In genomic region chr1:228337711-228338520, GRCh38 we compare ENCODE assay signal across 20 cellular contexts.
DNase-seq lines count a peak whose midpoint lies in the region; ATAC-seq and TF ChIP-seq lines count a peak whose summit lies in the region.
"Had no signal": no experiment of that assay in that cellular context is flagged by ENCODE, and none has a peak within 500 bp of the region (broad histone marks: within the 10 kb centered on the region; RNA-seq: fewer than 3 reads in every experiment).

No MANE protein-coding gene starts in this region.

- no peak overlapping the region for H3K4me3 ChIP-seq in heart left ventricle
- H3K4me3 ChIP-seq in aorta (ENCODE audit: low read length in 2 of 2) = no peak overlapping the region
- no peak overlapping the region for H3K4me3 ChIP-seq in mammary epithelial cell (replicated peaks in 1 of 3; ENCODE audit: insufficient read depth in 1 of 3, low read depth in 2 of 3, low read length in 3 of 3)
- H3K4me3 ChIP-seq: vagina had no signal

- DNase-seq in activated naive CD8-positive, alpha-beta T cell treated with anti-CD3 and anti-CD28 coated beads, Interleukin-2, amount 10 ng/mL, durations not matched to agents 7 days and 5 days = peak; percentile 20
- no peak for DNase-seq in activated naive CD8-positive, alpha-beta T cell treated with anti-CD3 and anti-CD28 coated beads for 36 hours
- peak; percentile 7 to 56 (median 27) for DNase-seq in heart left ventricle
- DNase-seq in osteocyte (ENCODE audit: extremely low spot score, unreplicated experiment) = peak; percentile 81
- peak; percentile 38 to 53 for DNase-seq in aorta
- DNase-seq in mammary epithelial cell = no peak
- DNase-seq in NCI-H1417 (lab: John Stamatoyannopoulos, UW) = no peak
- DNase-seq: activated gamma-delta T cell; amygdala; central memory CD4-positive, alpha-beta T cell; effector CD4-positive, alpha-beta T cell; NCI-H774; PC-3; stimulated activated CD4-positive, alpha-beta T cell treated with anti-CD3 and anti-CD28 coated beads, Interleukin-4, amount 100 ng/mL, for 4 hours had no signal

- intact Hi-C loops in heart left ventricle (cut with DNase I) = no loop called here
- intact Hi-C loops in aorta (cut with DNase I) = no loop called here
- intact Hi-C loops in mammary epithelial cell (cut with micrococcal nuclease) = no loop called here

- H3K9ac ChIP-seq in mammary epithelial cell (ENCODE audit: insufficient read depth, low read length) = no peak overlapping the region

- WGBS in heart left ventricle, 4 donors = 74 to 85% (median 84%) methylated on average over 12 to 26 of the region's 26 CpGs
- WGBS in aorta, 2 donors = 91 to 92% methylated on average over 21 to 26 of the region's 26 CpGs
- WGBS in mammary epithelial cell (ENCODE audit: low coverage, missing lambda C conversion rate) = 82% methylated on average over 17 of the region's 26 CpGs

- dilution Hi-C loops in mammary epithelial cell (cut with HindIII; ENCODE audit: low sequenced_read_pairs) = no loop called here

- TF ChIP-seq POLR2A in heart left ventricle (IDR thresholded peaks at IDR 0.05) = no peak

- no peaks in the 10 kb centered on the region for H3K9me3 Mint-ChIP-seq in activated naive CD8-positive, alpha-beta T cell treated with anti-CD3 and anti-CD28 coated beads, Interleukin-2, amount 10 ng/mL, durations not matched to agents 7 days and 5 days
- H3K9me3 Mint-ChIP-seq in activated naive CD8-positive, alpha-beta T cell treated with anti-CD3 and anti-CD28 coated beads for 36 hours = no peaks in the 10 kb centered on the region
- no peaks in the 10 kb centered on the region for H3K9me3 Mint-ChIP-seq in osteocyte (ENCODE audit: unreplicated experiment)
- H3K9me3 Mint-ChIP-seq: CD4-positive, alpha-beta T cell; IgD-negative memory B cell had no signal

- no peak overlapping the region for H2AFZ ChIP-seq in mammary epithelial cell (ENCODE audit: low read depth, low read length)

- no peaks in the 10 kb centered on the region for H3K79me2 ChIP-seq in mammary epithelial cell (ENCODE audit: insufficient read depth, low read length)

- H3K27me3 ChIP-seq in heart left ventricle (no peaks in the 10 kb centered on the region), aorta (ENCODE audit: control insufficient read depth in 1 of 2, insufficient read depth in 2 of 2, low read length in 1 of 2) (no peaks in the 10 kb centered on the region), mammary epithelial cell (ENCODE audit: insufficient read depth, low read length) (no peaks in the 10 kb centered on the region)
- H3K27me3 ChIP-seq: vagina had no signal

- H3K36me3 ChIP-seq in heart left ventricle (peaks cover 0 to 99% (median 60%) of the 10 kb centered on the region in 9 donors), aorta (ENCODE audit: control insufficient read depth in 1 of 2, insufficient read depth in 2 of 2, low read length in 1 of 2) (no peaks in the 10 kb centered on the region), mammary epithelial cell (ENCODE audit: insufficient read depth, low read length) (no peaks in the 10 kb centered on the region)

- no peaks in the 10 kb centered on the region for H3K36me3 Mint-ChIP-seq in activated naive CD8-positive, alpha-beta T cell treated with anti-CD3 and anti-CD28 coated beads, Interleukin-2, amount 10 ng/mL, durations not matched to agents 7 days and 5 days
- no peaks in the 10 kb centered on the region for H3K36me3 Mint-ChIP-seq in activated naive CD8-positive, alpha-beta T cell treated with anti-CD3 and anti-CD28 coated beads for 36 hours
- H3K36me3 Mint-ChIP-seq in osteocyte (ENCODE audit: unreplicated experiment) = no peaks in the 10 kb centered on the region
- H3K36me3 Mint-ChIP-seq: IgD-negative memory B cell had no signal

- POLR2A ChIA-PET in activated naive CD8-positive, alpha-beta T cell treated with anti-CD3 and anti-CD28 coated beads, Interleukin-2, amount 10 ng/mL, durations not matched to agents 7 days and 5 days (lab: Charles Lee) = no interaction called here

- H3K9me3 ChIP-seq in heart left ventricle = no peaks in the 10 kb centered on the region
- no peaks in the 10 kb centered on the region for H3K9me3 ChIP-seq in aorta (ENCODE audit: control insufficient read depth, low read length)
- no peaks in the 10 kb centered on the region for H3K9me3 ChIP-seq in mammary epithelial cell (replicated peaks; ENCODE audit: insufficient read depth, low read length)
- H3K9me3 ChIP-seq: vagina had no signal

- BruUV-seq in mammary epithelial cell (replicated peaks; lab: Mats Ljungman, UMichigan) = no TSS peak

- H4K20me1 ChIP-seq in mammary epithelial cell (ENCODE audit: insufficient read depth, low read length) = no peaks in the 10 kb centered on the region

- in situ Hi-C loops in mammary epithelial cell (cut with MboI; ENCODE audit: low sequenced_read_pairs in 2 of 2) = no loop called here

- H3K4me1 Mint-ChIP-seq in activated naive CD8-positive, alpha-beta T cell treated with anti-CD3 and anti-CD28 coated beads, Interleukin-2, amount 10 ng/mL, durations not matched to agents 7 days and 5 days = peaks cover 9% of the 10 kb centered on the region
- H3K4me1 Mint-ChIP-seq in activated naive CD8-positive, alpha-beta T cell treated with anti-CD3 and anti-CD28 coated beads for 36 hours = no peaks in the 10 kb centered on the region
- H3K4me1 Mint-ChIP-seq in osteocyte (ENCODE audit: unreplicated experiment) = no peaks in the 10 kb centered on the region
- H3K4me1 Mint-ChIP-seq: IgD-negative memory B cell had no signal

- TF ChIP-seq CTCF in heart left ventricle (IDR thresholded peaks at IDR 0.05) (no peak), osteocyte (IDR thresholded peaks at IDR 0.05) (no peak), mammary epithelial cell (conservative IDR thresholded peaks at IDR 0.05 in 1 of 2, IDR thresholded peaks at IDR 0.05 in 1 of 2; ENCODE audit: extremely low read depth in 1 of 2, insufficient read depth in 1 of 2, low read depth in 1 of 2, low read length in 2 of 2) (no peak)

- H3K4me1 ChIP-seq in heart left ventricle (no peaks in the 10 kb centered on the region), aorta (ENCODE audit: control insufficient read depth in 1 of 2, insufficient read depth in 2 of 2, low read length in 2 of 2) (no peaks in the 10 kb centered on the region), mammary epithelial cell (ENCODE audit: insufficient read depth, low read length) (no peaks in the 10 kb centered on the region)
- H3K4me1 ChIP-seq: vagina had no signal

- no peaks in the 10 kb centered on the region for H3K27me3 Mint-ChIP-seq in activated naive CD8-positive, alpha-beta T cell treated with anti-CD3 and anti-CD28 coated beads, Interleukin-2, amount 10 ng/mL, durations not matched to agents 7 days and 5 days
- H3K27me3 Mint-ChIP-seq in activated naive CD8-positive, alpha-beta T cell treated with anti-CD3 and anti-CD28 coated beads for 36 hours = no peaks in the 10 kb centered on the region
- no peaks in the 10 kb centered on the region for H3K27me3 Mint-ChIP-seq in osteocyte (ENCODE audit: unreplicated experiment)
- H3K27me3 Mint-ChIP-seq: CD4-positive, alpha-beta T cell; IgD-negative memory B cell; progenitor cell of endocrine pancreas had no signal

- H3K27ac Mint-ChIP-seq in activated naive CD8-positive, alpha-beta T cell treated with anti-CD3 and anti-CD28 coated beads, Interleukin-2, amount 10 ng/mL, durations not matched to agents 7 days and 5 days = no peak overlapping the region
- H3K27ac Mint-ChIP-seq in activated naive CD8-positive, alpha-beta T cell treated with anti-CD3 and anti-CD28 coated beads for 36 hours = no peak overlapping the region
- no peak overlapping the region for H3K27ac Mint-ChIP-seq in osteocyte (ENCODE audit: unreplicated experiment)
- H3K27ac Mint-ChIP-seq: CD4-positive, alpha-beta T cell; IgD-negative memory B cell; progenitor cell of endocrine pancreas had no signal

- no peak overlapping the region for H3K4me2 ChIP-seq in mammary epithelial cell (ENCODE audit: insufficient read depth, low read depth, low read length)

- CTCF ChIA-PET in mammary epithelial cell (lab: Charles Lee; ENCODE audit: low non-redundant PET) = no interaction called here

- no peak for ATAC-seq in activated naive CD8-positive, alpha-beta T cell treated with anti-CD3 and anti-CD28 coated beads, Interleukin-2, amount 10 ng/mL, durations not matched to agents 7 days and 5 days (ENCODE audit: low read depth)
- ATAC-seq in heart left ventricle (no peak), aorta (ENCODE audit: low FRiP score) (no peak), GM19351 (IDR thresholded peaks at IDR 0.05; ENCODE audit: unreplicated experiment) (no peak)
- ATAC-seq: PC-3 had no signal

- no peak overlapping the region for H3K27ac ChIP-seq in heart left ventricle
- no peak overlapping the region for H3K27ac ChIP-seq in aorta (ENCODE audit: low read depth in 1 of 2, low read length in 2 of 2)
- no peak overlapping the region for H3K27ac ChIP-seq in mammary epithelial cell (ENCODE audit: insufficient read depth, low read depth, low read length)
- H3K27ac ChIP-seq: HL-60, vagina had no signal

- H3K4me3 Mint-ChIP-seq in activated naive CD8-positive, alpha-beta T cell treated with anti-CD3 and anti-CD28 coated beads, Interleukin-2, amount 10 ng/mL, durations not matched to agents 7 days and 5 days = no peak overlapping the region
- H3K4me3 Mint-ChIP-seq in activated naive CD8-positive, alpha-beta T cell treated with anti-CD3 and anti-CD28 coated beads for 36 hours = no peak overlapping the region
- no peak overlapping the region for H3K4me3 Mint-ChIP-seq in osteocyte (ENCODE audit: unreplicated experiment)
- H3K4me3 Mint-ChIP-seq: CD4-positive, alpha-beta T cell; IgD-negative memory B cell had no signal

Comparison
In these comparisons a context has a peak if more than half of its experiments do, and no peak if none do; other contexts are left out.
1. DNase-seq: peak in activated naive CD8-positive, alpha-beta T cell treated with anti-CD3 and anti-CD28 coated beads, Interleukin-2, amount 10 ng/mL, durations not matched to agents 7 days and 5 days (single experiment), heart left ventricle (5 of 5), osteocyte (single experiment) and aorta (2 of 2); none in activated naive CD8-positive, alpha-beta T cell treated with anti-CD3 and anti-CD28 coated beads for 36 hours (single experiment), mammary epithelial cell (single experiment) and NCI-H1417 (0 of 3).